1 cellular context compared by ENCODE assay signal in genomic region chr5:181221105-181221791, GRCh38.
TF ChIP-seq lines count a peak whose summit lies in the region.

No MANE protein-coding gene starts in this region.

TF ChIP-seq in IMR-90, 13 proteins besides CTCF, POLR2A, EP300 and RAD21 (continued from another document):
- TF ChIP-seq ELK1 (IDR thresholded peaks at IDR 0.05; ENCODE audit: borderline replicate concordance, low read depth, low read length) (no peak), NFE2L2 (IDR thresholded peaks at IDR 0.05; ENCODE audit: low read depth, low read length) (no peak), BHLHE40 (IDR thresholded peaks at IDR 0.05; ENCODE audit: low read depth, low read length) (no peak), FOS (IDR thresholded peaks at IDR 0.05; ENCODE audit: low read depth, low read length) (no peak), CEBPB (IDR thresholded peaks at IDR 0.05; ENCODE audit: low read depth, low read length) (no peak)
